9 cellular contexts compared by ENCODE assay signal in the genomic region with DNA sequence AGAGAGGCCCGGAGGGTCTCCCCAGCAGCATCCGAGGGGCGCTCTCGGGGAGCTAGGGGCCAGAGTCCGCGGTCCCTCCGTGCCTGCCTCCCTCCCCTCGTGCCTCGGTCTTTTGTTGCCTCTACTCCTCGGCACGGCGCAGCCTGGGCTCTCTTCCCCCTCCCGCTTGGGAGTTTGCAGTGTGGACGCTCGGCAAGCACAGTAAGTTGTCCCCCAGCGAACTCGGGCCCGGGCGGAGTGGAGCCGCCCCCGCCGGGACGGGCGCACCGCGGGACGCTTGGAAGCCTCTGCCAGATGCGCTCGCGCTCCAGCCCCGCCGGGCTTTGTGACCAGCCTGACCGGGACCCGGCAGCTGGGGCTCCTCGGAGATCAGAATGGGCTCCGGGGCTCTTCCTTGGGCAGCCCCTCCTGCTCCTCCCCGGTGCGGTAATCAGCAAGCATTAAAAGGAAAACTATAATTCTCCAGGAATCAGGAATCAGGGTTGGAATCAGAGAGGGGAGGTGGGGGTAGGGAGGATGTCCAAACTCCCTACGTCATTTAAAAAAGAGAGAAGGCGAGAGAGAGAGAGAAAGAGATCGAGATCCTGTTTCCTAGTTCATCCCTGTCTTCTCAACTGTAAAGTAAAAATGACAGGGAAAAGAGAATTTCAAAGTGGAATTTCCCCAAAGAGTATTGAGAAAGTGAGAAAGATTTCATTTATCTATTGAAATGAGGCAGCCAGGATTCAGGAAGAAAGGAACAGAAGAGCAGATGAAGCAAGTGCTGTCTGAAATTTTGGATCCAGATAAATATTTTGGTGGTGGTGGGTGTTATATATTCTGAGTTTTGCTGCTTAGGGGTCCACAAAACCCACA. TPM values are rescaled to one million over a fixed set of nuclear protein-coding genes. Genes with fewer than 3 reads are reported as not detected.
DNase-seq lines count a peak whose midpoint lies in the region; ATAC-seq, FAIRE-seq and TF ChIP-seq lines count a peak whose summit lies in the region.
"Had no signal": no experiment of that assay in that cellular context is flagged by ENCODE, and none has a peak within 500 bp of the region (broad histone marks: within the 10 kb centered on the region; RNA-seq: fewer than 3 reads in every experiment).

No MANE protein-coding gene starts in this region.

- TF ChIP-seq CTCF in Panc1 (IDR thresholded peaks at IDR 0.05) (no peak), heart left ventricle (IDR thresholded peaks at IDR 0.05) (no peak), pancreas (IDR thresholded peaks at IDR 0.05) (no peak)

- H3K27me3 ChIP-seq in Panc1 (ENCODE audit: control insufficient read depth, insufficient read depth, low read length) = peaks cover 19% of the 10 kb centered on the region
- peaks cover 21 to 83% (median 44%) of the 10 kb centered on the region in 9 donors for H3K27me3 ChIP-seq in heart left ventricle
- H3K27me3 ChIP-seq in pancreas = peaks cover 0 to 14% (median 6%) of the 10 kb centered on the region in 4 donors
- H3K27me3 ChIP-seq: BLaER1 had no signal

- TF ChIP-seq POLR2A in heart left ventricle (IDR thresholded peaks at IDR 0.05) = no peak

- DNase-seq in NCI-H2227 (lab: John Stamatoyannopoulos, UW; ENCODE audit: unreplicated experiment) (peak; percentile 2), NCI-H2227 treated with DMSO at 0.1 percent for 48 hours (lab: John Stamatoyannopoulos, UW) (no peak), Panc1 (ENCODE audit: low read depth, low spot score) (no peak), heart left ventricle (peak; percentile 22 to 66 (median 49)), pancreas (peak in 3 of 6 donors; percentile 15 to 75 (median 74))

- no peak overlapping the region for H3K27ac ChIP-seq in Panc1 (ENCODE audit: low read length)
- H3K27ac ChIP-seq in heart left ventricle = peak overlapping the region in 8 of 12 donors; percentile 3 to 81 (median 52)
- no peak overlapping the region for H3K27ac ChIP-seq in pancreas
- H3K27ac ChIP-seq: BLaER1 had no signal

- no peaks in the 10 kb centered on the region; the same call in 1 of the 2 replicates for H3K36me3 ChIP-seq in Panc1 (ENCODE audit: control insufficient read depth, insufficient read depth, low read length)
- H3K36me3 ChIP-seq in heart left ventricle = no peaks in the 10 kb centered on the region
- H3K36me3 ChIP-seq in pancreas = no peaks in the 10 kb centered on the region
- H3K36me3 ChIP-seq: BLaER1 had no signal

- 1 to 12% (median 6%) methylated on average over 11 to 41 of the region's 41 CpGs for WGBS in heart left ventricle, 4 donors
- 5 to 6% methylated on average over 36 to 41 of the region's 41 CpGs for WGBS in pancreas, 2 donors

- CTCF ChIA-PET in Panc1 (lab: Charles Lee) = no interaction called here

- no TSS peak for BruUV-seq in Panc1 (replicated peaks; lab: Mats Ljungman, UMichigan)

- H3K9me3 ChIP-seq in Panc1 (ENCODE audit: control insufficient read depth, insufficient read depth, low read depth, low read length) = no peaks in the 10 kb centered on the region
- no peaks in the 10 kb centered on the region for H3K9me3 ChIP-seq in heart left ventricle
- H3K9me3 ChIP-seq in pancreas = no peaks in the 10 kb centered on the region

- intact Hi-C loops in Panc1 (cut with micrococcal nuclease; ENCODE audit: unreplicated experiment) = no loop called here
- intact Hi-C loops in heart left ventricle (cut with DNase I) = loop anchor here in 2 of 10 donors (10.0 kb wide), 4 partner anchors 69 to 419 kb away; no protein-coding TSS in a partner anchor
- intact Hi-C loops in pancreas (cut with DNase I) = no loop called here

- H3K4me1 ChIP-seq in Panc1 (ENCODE audit: control insufficient read depth, insufficient read depth, low read length) (no peaks in the 10 kb centered on the region), heart left ventricle (peaks cover 0 to 27% (median 8%) of the 10 kb centered on the region in 12 donors), pancreas (no peaks in the 10 kb centered on the region)

- no peak for FAIRE-seq in pancreas (lab: Jason Lieb, UNC)

- ATAC-seq in Panc1 (peak; percentile 32; the same call in 1 of the 2 replicates), heart left ventricle (peak; percentile 51 to 74 (median 60)), pancreas (peak in 3 of 4 donors; percentile 47 to 75 (median 67)), GM21526 (IDR thresholded peaks at IDR 0.05; ENCODE audit: low FRiP score, unreplicated experiment) (no peak), GM21423 (IDR thresholded peaks at IDR 0.05; ENCODE audit: unreplicated experiment) (no peak), HG02973 (IDR thresholded peaks at IDR 0.05; ENCODE audit: unreplicated experiment) (no peak)

- H3K4me3 ChIP-seq in Panc1 (ENCODE audit: low read depth in 2 of 2, low read length in 2 of 2) = peak overlapping the region; percentile 12 to 32; a peak in 3 of 4 replicates
- H3K4me3 ChIP-seq in heart left ventricle = peak overlapping the region; percentile 15 to 66 (median 48)
- peak overlapping the region in 3 of 4 donors; percentile 12 to 53 (median 35) for H3K4me3 ChIP-seq in pancreas
- H3K4me3 ChIP-seq: BLaER1 had no signal

- in situ Hi-C loops in Panc1 (cut with HindIII; ENCODE audit: low pct_unique_long_range_greater_than_20kb, low sequenced_read_pairs) = no loop called here

- POLR2A ChIA-PET in Panc1 (lab: Charles Lee) = no interaction called here

RNA-seq across cellular contexts. Expression of a gene that starts 0.8 kb away (rescaled TPM):
- total RNA-seq in Panc1 (2021; ENCODE audit: unreplicated experiment) = 0.10 TPM
- polyA plus RNA-seq in Panc1 (2012; ENCODE audit: insufficient read length) = not detected
- total RNA-seq in heart left ventricle = 1 to 10 TPM in 1 of 9 donors, under 1 TPM in 8; 0.19 to 1.8 (median 0.45) TPM
- 1 to 10 TPM in 1 of 2 donors, under 1 TPM in 1; 0.15 to 3.4 TPM for polyA plus RNA-seq in heart left ventricle
- under 1 TPM in 4 of 6 donors, not detected in 2; under 0.01 to 0.37 (median 0.15) TPM for total RNA-seq in pancreas
- polyA plus RNA-seq in pancreas = under 1 TPM; under 0.01 to 0.02 TPM

Comparison
In these comparisons a context has a peak if more than half of its experiments do, and no peak if none do; other contexts are left out.
1. DNase-seq: peak in NCI-H2227 (single experiment) and heart left ventricle (5 of 5); none in NCI-H2227 treated with DMSO at 0.1 percent for 48 hours (single experiment) and Panc1 (single experiment).
2. ATAC-seq: peak in Panc1 (single experiment), heart left ventricle (4 of 4) and pancreas (3 of 4); none in GM21526 (single experiment), GM21423 (single experiment) and HG02973 (single experiment).
3. H3K27ac ChIP-seq: peak in heart left ventricle (8 of 12); none in Panc1 (single experiment) and pancreas (0 of 4).
4. Peak in every context shown above with its lines, with median percentiles within 50 percentile points of each other: H3K4me3 ChIP-seq.